In genomic region chr1:218679988-218680743, GRCh38 we compare ENCODE assay signal across 22 cellular contexts.
A peak's percentile ranks its signal among the peaks of the same experiment; 100 is the strongest.
DNase-seq lines count a peak whose midpoint lies in the region; ATAC-seq and TF ChIP-seq lines count a peak whose summit lies in the region.
"Had no signal": no experiment of that assay in that cellular context is flagged by ENCODE, and none has a peak within 500 bp of the region (broad histone marks: within the 10 kb centered on the region; RNA-seq: fewer than 3 reads in every experiment).

No MANE protein-coding gene starts in this region.

- H3K27ac ChIP-seq in breast epithelium (no peak overlapping the region), epithelial cell of prostate (peak overlapping the region; percentile 74), mesendoderm (ENCODE audit: low read depth, low read length) (no peak overlapping the region)
- H3K27ac ChIP-seq: 22Rv1 had no signal

- H4K8ac ChIP-seq in mesendoderm (ENCODE audit: low read depth, low read length), result no peak overlapping the region

- H3K27me3 Mint-ChIP-seq in MCF 10A (ENCODE audit: insufficient read depth, unreplicated experiment), result no peaks in the 10 kb centered on the region

- peaks cover 7% of the 10 kb centered on the region for H3K9me3 Mint-ChIP-seq in MCF 10A (ENCODE audit: unreplicated experiment)

- no peak overlapping the region for H2BK5ac ChIP-seq in mesendoderm (ENCODE audit: low read length)

- H3K36me3 Mint-ChIP-seq in MCF 10A (ENCODE audit: insufficient read depth, unreplicated experiment), result no peaks in the 10 kb centered on the region
- H3K36me3 Mint-ChIP-seq: CD14-positive monocyte had no signal

- H3K4ac ChIP-seq in mesendoderm (ENCODE audit: low read depth, low read length), result no peak overlapping the region

- H3K23ac ChIP-seq in mesendoderm (ENCODE audit: low read length), result no peak overlapping the region

- intact Hi-C loops in MCF 10A (cut with micrococcal nuclease) (loop anchor here (10.0 kb wide), 1 partner anchor 705 kb away; no protein-coding TSS in a partner anchor), breast epithelium (cut with DNase I; ENCODE audit: low total_unique reads) (no loop called here)

- no peak overlapping the region for H3K18ac ChIP-seq in mesendoderm (ENCODE audit: low read length)

- no peak overlapping the region for H3K56ac ChIP-seq in mesendoderm (ENCODE audit: low read length)

- TF ChIP-seq CTCF in MCF 10A (IDR thresholded peaks at IDR 0.05; ENCODE audit: unreplicated experiment), result no peak
- TF ChIP-seq CTCF in breast epithelium (IDR thresholded peaks at IDR 0.05), result no peak
- TF ChIP-seq CTCF in omental fat pad (IDR thresholded peaks at IDR 0.05), result no peak

- H3K9ac ChIP-seq in mesendoderm (ENCODE audit: low read length), result no peak overlapping the region

- H2AK5ac ChIP-seq in mesendoderm (ENCODE audit: low read length), result no peak overlapping the region

- H3K4me3 Mint-ChIP-seq in MCF 10A (ENCODE audit: unreplicated experiment), result no peak overlapping the region
- H3K4me3 Mint-ChIP-seq: CD14-positive monocyte had no signal

- CTCF ChIA-PET in MCF 10A (lab: Yijun Ruan, JAX), result interaction anchor here (0.6 to 1.2 kb wide), 4 partner anchors 13 to 706 kb away, joined by 3 to 5 read pairs (median 4); no protein-coding TSS in a partner anchor

- H3K4me3 ChIP-seq in breast epithelium (no peak overlapping the region), mesendoderm (ENCODE audit: low read length) (no peak overlapping the region)

- no TSS peak for BruUV-seq in MCF 10A (replicated peaks; lab: Mats Ljungman, UMichigan)

- DNase-seq in MCF 10A (ENCODE audit: unreplicated experiment), result peak; percentile 46
- no peak for DNase-seq in breast epithelium (ENCODE audit: low spot score in 2 of 2)
- DNase-seq in epithelial cell of prostate (ENCODE audit: low read depth, low spot score), result peak; percentile 75
- peak; percentile 83 for DNase-seq in kidney glomerular epithelial cell (lab: John Stamatoyannopoulos, UW)
- DNase-seq in mesendoderm, result no peak
- no peak for DNase-seq in omental fat pad (ENCODE audit: low spot score)
- DNase-seq in NCI-H446 treated with DMSO at 0.1 percent for 48 hours (lab: John Stamatoyannopoulos, UW), result no peak
- no peak for DNase-seq in KG1 (lab: John Stamatoyannopoulos, UW)
- DNase-seq: DMS 273 treated with DMSO at 0.1 percent for 48 hours, DND-41, GDM1, GOT3, MV-4-11, NCI-H1694 treated with DMSO at 0.1 percent for 48 hours, NCI-H2107, NCI-H2227 treated with DMSO at 0.1 percent for 48 hours, NCI-H526, PC-3, RPMI8226, SIG-M5 had no signal

- H3K27ac Mint-ChIP-seq in MCF 10A (ENCODE audit: low read depth, unreplicated experiment), result peak overlapping the region; percentile 0
- H3K27ac Mint-ChIP-seq: CD14-positive monocyte had no signal

- no peak overlapping the region for H2BK120ac ChIP-seq in mesendoderm (ENCODE audit: low read depth, low read length)

- no peaks in the 10 kb centered on the region for H3K79me2 ChIP-seq in mesendoderm (ENCODE audit: control insufficient read depth, insufficient read depth, low read length)

- ATAC-seq in omental fat pad (ENCODE audit: low FRiP score), result no peak
- ATAC-seq: PC-3 had no signal

- no peaks in the 10 kb centered on the region for H3K4me1 Mint-ChIP-seq in MCF 10A (ENCODE audit: insufficient read depth, unreplicated experiment)
- H3K4me1 Mint-ChIP-seq: CD14-positive monocyte had no signal

- H3K36me3 ChIP-seq in breast epithelium (no peaks in the 10 kb centered on the region), mesendoderm (ENCODE audit: control insufficient read depth, insufficient read depth, low read length) (no peaks in the 10 kb centered on the region)

- POLR2A ChIA-PET in MCF 10A (lab: Yijun Ruan, JAX), result interaction anchor here (0.7 to 1.8 kb wide), 5 partner anchors 17 to 61 kb away, joined by 3 to 14 read pairs (median 7); no protein-coding TSS in a partner anchor

- no peaks in the 10 kb centered on the region for H3K79me1 ChIP-seq in mesendoderm (ENCODE audit: low read length)

- H4K5ac ChIP-seq in mesendoderm (ENCODE audit: low read length), result no peak overlapping the region

- H3K4me1 ChIP-seq in breast epithelium (no peaks in the 10 kb centered on the region), mesendoderm (ENCODE audit: control insufficient read depth, low read depth, low read length) (no peaks in the 10 kb centered on the region)

- no peak overlapping the region for H3K4me2 ChIP-seq in mesendoderm (ENCODE audit: low read length)

- no CpG with 5 or more reads among the region's 4 CpGs for WGBS in mesendoderm (ENCODE audit: extremely low coverage, insufficient coverage, low lambda C conversion rate)

- H2BK15ac ChIP-seq in mesendoderm (replicated peaks; ENCODE audit: low read depth), result no peak overlapping the region

- no peak for TF ChIP-seq POLR2A in breast epithelium (IDR thresholded peaks at IDR 0.05)

- H3K27me3 ChIP-seq in breast epithelium (no peaks in the 10 kb centered on the region), mesendoderm (ENCODE audit: insufficient read depth, low read length, poor library complexity) (no peaks in the 10 kb centered on the region)

- no peaks in the 10 kb centered on the region for H3K9me3 ChIP-seq in breast epithelium

Comparison
In these comparisons a context has a peak if more than half of its experiments do, and no peak if none do; other contexts are left out.
1. DNase-seq: peak in MCF 10A (single experiment), epithelial cell of prostate (single experiment) and kidney glomerular epithelial cell (single experiment); none in breast epithelium (0 of 2), mesendoderm (single experiment), omental fat pad (single experiment), NCI-H446 treated with DMSO at 0.1 percent for 48 hours (single experiment) and KG1 (single experiment).